In genomic region chr20:63854069-63854765, GRCh38 we compare ENCODE assay signal across 11 cellular contexts. TPM values are rescaled to one million over a fixed set of nuclear protein-coding genes. Genes with fewer than 3 reads are reported as not detected.
DNase-seq lines count a peak whose midpoint lies in the region; ATAC-seq, FAIRE-seq and TF ChIP-seq lines count a peak whose summit lies in the region.
"Had no signal": no experiment of that assay in that cellular context is flagged by ENCODE, and none has a peak within 500 bp of the region (broad histone marks: within the 10 kb centered on the region; RNA-seq: fewer than 3 reads in every experiment).

No MANE protein-coding gene starts in this region.

- H3K79me2 ChIP-seq in HepG2 (ENCODE audit: insufficient read depth, low read length) = no peaks in the 10 kb centered on the region

- no peak for TF ChIP-seq RAD21 in HepG2 (CRISPR knock-in tag; IDR thresholded peaks at IDR 0.05)

- H3K4me2 ChIP-seq in HepG2 (ENCODE audit: low read depth, low read length) = peak overlapping the region; percentile 93

- H3K36me3 ChIP-seq in ascending aorta (no peaks in the 10 kb centered on the region), HepG2 (replicated peaks in 1 of 2; ENCODE audit: control insufficient read depth in 1 of 2, insufficient read depth in 2 of 2, low read length in 2 of 2) (no peaks in the 10 kb centered on the region), subcutaneous abdominal adipose tissue (ENCODE audit: control insufficient read depth in 5 of 5, insufficient read depth in 5 of 5, low read length in 5 of 5) (no peaks in the 10 kb centered on the region)

- no peak for FAIRE-seq in HepG2 (lab: Jason Lieb, UNC)

- ATAC-seq in HepG2 (peak; percentile 36), HG03135 (IDR thresholded peaks at IDR 0.05; ENCODE audit: unreplicated experiment) (no peak)

- H4K20me1 ChIP-seq in HepG2 (ENCODE audit: insufficient read depth, low read length) = no peaks in the 10 kb centered on the region

- H3K4me3 ChIP-seq in ascending aorta = peak overlapping the region; percentile 25 to 39
- H3K4me3 ChIP-seq in HepG2 (replicated peaks in 1 of 3; ENCODE audit: insufficient read depth in 1 of 3, low read depth in 2 of 3, low read length in 3 of 3) = peak overlapping the region; percentile 60 to 83 (median 66)
- H3K4me3 ChIP-seq in subcutaneous abdominal adipose tissue (ENCODE audit: low read depth in 1 of 5, low read length in 5 of 5) = peak overlapping the region in 2 of 5 donors; percentile 29 to 42

- WGBS in HepG2 (ENCODE audit: low lambda C conversion rate) = 21% methylated on average over 6 of the region's 17 CpGs

- POLR2A ChIA-PET in HepG2 (lab: Yijun Ruan, JAX) = interaction anchor here (0.6 to 3.7 kb wide), 8 partner anchors 11 to 202 kb away, joined by 3 to 59 read pairs (median 6); partner anchors contain the start of genes ARFRP1, TPD52L2 and ZGPAT

- H2AFZ ChIP-seq in HepG2 (ENCODE audit: low read length) = no peak overlapping the region

- H3K9me3 ChIP-seq in ascending aorta (no peaks in the 10 kb centered on the region), HepG2 (ENCODE audit: low read length) (no peaks in the 10 kb centered on the region), subcutaneous abdominal adipose tissue (ENCODE audit: control insufficient read depth in 5 of 5, low read length in 5 of 5) (no peaks in the 10 kb centered on the region)

- H3K9ac ChIP-seq in HepG2 (ENCODE audit: insufficient read depth, low read depth, low read length) (peak overlapping the region; percentile 68), subcutaneous abdominal adipose tissue (ENCODE audit: low read length in 5 of 5) (peak overlapping the region in 2 of 5 donors; percentile 56 to 64)

- CTCF ChIA-PET in HepG2 (lab: Yijun Ruan, JAX; ENCODE audit: low intra/inter-chr PET ratio, low total read pairs) = no interaction called here

- intact Hi-C loops in ascending aorta (cut with DNase I) = no loop called here
- intact Hi-C loops in HepG2 (cut with micrococcal nuclease; ENCODE audit: unreplicated experiment) = no loop called here

- in situ Hi-C loops in HepG2 (cut with HindIII; ENCODE audit: extremely low pct_ligation_motif_present, low pct_unique_long_range_greater_than_20kb) = no loop called here

- H3K27ac ChIP-seq in ascending aorta (peak overlapping the region; percentile 40 to 69), HepG2 (ENCODE audit: extremely low read length, insufficient read depth, low read length) (no peak overlapping the region), subcutaneous abdominal adipose tissue (ENCODE audit: low read depth, low read length) (peak overlapping the region; percentile 54)

- no peak for TF ChIP-seq EP300 in HepG2 (IDR thresholded peaks at IDR 0.05; ENCODE audit: low read depth in 2 of 2, low read length in 2 of 2)
- peak; percentile 55; the same call in 1 of the 2 replicates for TF ChIP-seq EP300 in HepG2 (CRISPR knock-in tag; IDR thresholded peaks at IDR 0.05; ENCODE audit: borderline replicate concordance)

- peak; percentile 6 to 53; a peak in 1 of 4 replicates for TF ChIP-seq POLR2A in HepG2 (IDR thresholded peaks at IDR 0.05; ENCODE audit: insufficient read depth in 1 of 2, low read depth in 2 of 2, low read length in 2 of 2)

- DNase-seq in HK-2 (ENCODE audit: unreplicated experiment) (peak; percentile 52), ascending aorta (ENCODE audit: low spot score in 2 of 2) (no peak), HepG2 (ENCODE audit: low spot score) (no peak), NCI-H2227 (lab: John Stamatoyannopoulos, UW; ENCODE audit: unreplicated experiment) (no peak)
- DNase-seq in activated naive CD4-positive, alpha-beta T cell (lab: John Stamatoyannopoulos, UW) = no peak
- no peak for DNase-seq in activated CD4-positive, CD25-positive, alpha-beta regulatory T cell treated with anti-CD3 and anti-CD28 coated beads, Interleukin-2, amount 50 U/mL, for 72 hours
- DNase-seq: effector CD8-positive, alpha-beta T cell; NCI-H2227 treated with DMSO at 0.1 percent for 48 hours had no signal

- H3K27me3 ChIP-seq in ascending aorta (no peaks in the 10 kb centered on the region), HepG2 (ENCODE audit: control insufficient read depth in 1 of 2, insufficient read depth in 2 of 2, low read length in 2 of 2) (peaks cover 3 to 11% of the 10 kb centered on the region in 2 experiments; a peak in 4 of 5 replicates), subcutaneous abdominal adipose tissue (ENCODE audit: control insufficient read depth in 5 of 5, insufficient read depth in 4 of 5, low read length in 5 of 5) (peaks cover 0 to 39% (median 33%) of the 10 kb centered on the region in 5 donors)

- TF ChIP-seq CTCF in ascending aorta (IDR thresholded peaks at IDR 0.05) (no peak), HepG2 (CRISPR knock-in tag; IDR thresholded peaks at IDR 0.05) (0 out of 2 replicates have a peak, but pooled peaks have one; percentile 30)

- no TSS peak for BruUV-seq in HepG2 (replicated peaks; lab: Mats Ljungman, UMichigan)

- H3K4me1 ChIP-seq in ascending aorta (peaks cover 7 to 28% of the 10 kb centered on the region in 2 donors), HepG2 (ENCODE audit: insufficient read depth, low read length) (peaks cover 55% of the 10 kb centered on the region), subcutaneous abdominal adipose tissue (ENCODE audit: control insufficient read depth in 5 of 5, insufficient read depth in 5 of 5, low read length in 5 of 5) (peaks cover 12 to 70% (median 54%) of the 10 kb centered on the region in 5 donors)

RNA-seq across cellular contexts. Expression of gene ABHD16B, which starts 7.1 kb away (rescaled TPM):
- total RNA-seq in ascending aorta (not detected), HepG2 (2016; rRNA removed; fragmentation: Illumina TruSeq; extraction: Trizol) (not detected in 2 replicates)
- total RNA-seq in HepG2 (2016; cell fraction: cytosol; rRNA removed; fragmentation: Illumina TruSeq; extraction: Trizol; ENCODE audit: low read depth) = not detected in 2 replicates
- total RNA-seq in HepG2 (2016; cell fraction: insoluble cytoplasmic fraction; rRNA removed; fragmentation: Illumina TruSeq; extraction: Trizol) = not detected in 2 replicates
- not detected in 2 replicates for total RNA-seq in HepG2 (2016; cell fraction: membrane; rRNA removed; fragmentation: Illumina TruSeq; extraction: Trizol)
- not detected in 2 replicates for total RNA-seq in HepG2 (2016; cell fraction: nucleus; rRNA removed; fragmentation: Illumina TruSeq; extraction: Trizol)
- polyA plus RNA-seq in HepG2 (2011; rRNA removed) = not detected in 2 replicates
- not detected in 2 replicates for polyA plus RNA-seq in HepG2 (2011; cell fraction: cytosol; rRNA removed)
- polyA plus RNA-seq in HepG2 (2011; cell fraction: nucleus; rRNA removed) = not detected in 2 replicates
- polyA plus RNA-seq in HepG2 (2012) = not detected in 2 replicates
- polyA plus RNA-seq in HepG2 (2016; cell fraction: cytosol; fragmentation: Illumina TruSeq; extraction: Trizol; ENCODE audit: low read depth) = not detected in 2 replicates
- polyA plus RNA-seq in HepG2 (2016; cell fraction: insoluble cytoplasmic fraction; fragmentation: Illumina TruSeq; extraction: Trizol; ENCODE audit: low read depth) = not detected in 2 replicates
- not detected in 2 replicates for polyA plus RNA-seq in HepG2 (2016; cell fraction: membrane; fragmentation: Illumina TruSeq; extraction: Trizol; ENCODE audit: low read depth)
- polyA plus RNA-seq in HepG2 (2016; cell fraction: nucleus; fragmentation: Illumina TruSeq; extraction: Trizol; ENCODE audit: insufficient read depth, low read depth) = not detected in 2 replicates
- polyA minus RNA-seq in HepG2 (2011; rRNA and poly(A)+ RNA removed; ENCODE audit: low replicate concordance) = not detected in 2 replicates
- polyA minus RNA-seq in HepG2 (2011; cell fraction: cytosol; rRNA and poly(A)+ RNA removed) = not detected in 2 replicates
- not detected in 2 replicates for polyA minus RNA-seq in HepG2 (2011; cell fraction: nucleus; rRNA and poly(A)+ RNA removed)
- polyA plus RNA-seq: neural cell had no signal

RNA-seq across cellular contexts. Expression of gene TPD52L2, which starts 10.9 kb away (rescaled TPM):
- total RNA-seq in ascending aorta (161 TPM), HepG2 (2016; rRNA removed; fragmentation: Illumina TruSeq; extraction: Trizol) (156 and 187 TPM in 2 replicates)
- 17.3 and 18.9 TPM in 2 replicates for total RNA-seq in HepG2 (2016; cell fraction: cytosol; rRNA removed; fragmentation: Illumina TruSeq; extraction: Trizol; ENCODE audit: low read depth)
- 159 and 183 TPM in 2 replicates for total RNA-seq in HepG2 (2016; cell fraction: insoluble cytoplasmic fraction; rRNA removed; fragmentation: Illumina TruSeq; extraction: Trizol)
- total RNA-seq in HepG2 (2016; cell fraction: membrane; rRNA removed; fragmentation: Illumina TruSeq; extraction: Trizol) = 68.0 and 74.8 TPM in 2 replicates
- total RNA-seq in HepG2 (2016; cell fraction: nucleus; rRNA removed; fragmentation: Illumina TruSeq; extraction: Trizol) = 80.6 and 85.7 TPM in 2 replicates
- polyA plus RNA-seq in HepG2 (2011; rRNA removed) = 184 and 198 TPM in 2 replicates
- polyA plus RNA-seq in HepG2 (2011; cell fraction: cytosol; rRNA removed) = 197 and 204 TPM in 2 replicates
- 163 and 169 TPM in 2 replicates for polyA plus RNA-seq in HepG2 (2011; cell fraction: nucleus; rRNA removed)
- polyA plus RNA-seq in HepG2 (2012) = 96.3 and 115 TPM in 2 replicates
- polyA plus RNA-seq in HepG2 (2016; cell fraction: cytosol; fragmentation: Illumina TruSeq; extraction: Trizol; ENCODE audit: low read depth) = 18.7 and 19.4 TPM in 2 replicates
- 188 and 207 TPM in 2 replicates for polyA plus RNA-seq in HepG2 (2016; cell fraction: insoluble cytoplasmic fraction; fragmentation: Illumina TruSeq; extraction: Trizol; ENCODE audit: low read depth)
- 59.6 and 59.7 TPM in 2 replicates for polyA plus RNA-seq in HepG2 (2016; cell fraction: membrane; fragmentation: Illumina TruSeq; extraction: Trizol; ENCODE audit: low read depth)
- 162 and 173 TPM in 2 replicates for polyA plus RNA-seq in HepG2 (2016; cell fraction: nucleus; fragmentation: Illumina TruSeq; extraction: Trizol; ENCODE audit: insufficient read depth, low read depth)
- 128 and 150 TPM in 2 replicates for polyA minus RNA-seq in HepG2 (2011; rRNA and poly(A)+ RNA removed; ENCODE audit: low replicate concordance)
- polyA minus RNA-seq in HepG2 (2011; cell fraction: cytosol; rRNA and poly(A)+ RNA removed) = 114 and 118 TPM in 2 replicates
- 47.3 and 56.6 TPM in 2 replicates for polyA minus RNA-seq in HepG2 (2011; cell fraction: nucleus; rRNA and poly(A)+ RNA removed)

RNA-seq across cellular contexts. Expression of gene ZBTB46, which starts 23.2 kb away (rescaled TPM):
- total RNA-seq in ascending aorta (39.5 TPM), HepG2 (2016; rRNA removed; fragmentation: Illumina TruSeq; extraction: Trizol) (10.9 and 13.5 TPM in 2 replicates)
- 74.9 and 80.6 TPM in 2 replicates for total RNA-seq in HepG2 (2016; cell fraction: cytosol; rRNA removed; fragmentation: Illumina TruSeq; extraction: Trizol; ENCODE audit: low read depth)
- 10.9 and 15.4 TPM in 2 replicates for total RNA-seq in HepG2 (2016; cell fraction: insoluble cytoplasmic fraction; rRNA removed; fragmentation: Illumina TruSeq; extraction: Trizol)
- 51.8 and 55.2 TPM in 2 replicates for total RNA-seq in HepG2 (2016; cell fraction: membrane; rRNA removed; fragmentation: Illumina TruSeq; extraction: Trizol)
- total RNA-seq in HepG2 (2016; cell fraction: nucleus; rRNA removed; fragmentation: Illumina TruSeq; extraction: Trizol) = 8.7 and 9.2 TPM in 2 replicates
- polyA plus RNA-seq in HepG2 (2011; rRNA removed) = 1.6 and 2.7 TPM in 2 replicates
- 1.6 and 2.0 TPM in 2 replicates for polyA plus RNA-seq in HepG2 (2011; cell fraction: cytosol; rRNA removed)
- polyA plus RNA-seq in HepG2 (2011; cell fraction: nucleus; rRNA removed) = 7.2 and 7.6 TPM in 2 replicates
- polyA plus RNA-seq in HepG2 (2012) = 3.8 and 5.3 TPM in 2 replicates
- 0.45 and 0.85 TPM in 2 replicates for polyA plus RNA-seq in HepG2 (2016; cell fraction: cytosol; fragmentation: Illumina TruSeq; extraction: Trizol; ENCODE audit: low read depth)
- 3.9 and 4.2 TPM in 2 replicates for polyA plus RNA-seq in HepG2 (2016; cell fraction: insoluble cytoplasmic fraction; fragmentation: Illumina TruSeq; extraction: Trizol; ENCODE audit: low read depth)
- polyA plus RNA-seq in HepG2 (2016; cell fraction: membrane; fragmentation: Illumina TruSeq; extraction: Trizol; ENCODE audit: low read depth) = 1.4 and 1.5 TPM in 2 replicates
- polyA plus RNA-seq in HepG2 (2016; cell fraction: nucleus; fragmentation: Illumina TruSeq; extraction: Trizol; ENCODE audit: insufficient read depth, low read depth) = 7.1 and 7.5 TPM in 2 replicates
- polyA minus RNA-seq in HepG2 (2011; rRNA and poly(A)+ RNA removed; ENCODE audit: low replicate concordance) = 18.8 and 33.6 TPM in 2 replicates
- 8.3 and 9.0 TPM in 2 replicates for polyA minus RNA-seq in HepG2 (2011; cell fraction: cytosol; rRNA and poly(A)+ RNA removed)
- polyA minus RNA-seq in HepG2 (2011; cell fraction: nucleus; rRNA and poly(A)+ RNA removed) = 5.4 and 9.1 TPM in 2 replicates

RNA-seq across cellular contexts. Expression of gene DNAJC5, which starts 40.7 kb away (rescaled TPM):
- total RNA-seq in ascending aorta = 42.9 TPM
- 54.3 and 64.5 TPM in 2 replicates for total RNA-seq in HepG2 (2016; rRNA removed; fragmentation: Illumina TruSeq; extraction: Trizol)
- total RNA-seq in HepG2 (2016; cell fraction: cytosol; rRNA removed; fragmentation: Illumina TruSeq; extraction: Trizol; ENCODE audit: low read depth) = 11.9 and 12.0 TPM in 2 replicates
- total RNA-seq in HepG2 (2016; cell fraction: insoluble cytoplasmic fraction; rRNA removed; fragmentation: Illumina TruSeq; extraction: Trizol) = 48.4 and 65.4 TPM in 2 replicates
- total RNA-seq in HepG2 (2016; cell fraction: membrane; rRNA removed; fragmentation: Illumina TruSeq; extraction: Trizol) = 20.9 and 21.3 TPM in 2 replicates
- 36.9 and 44.3 TPM in 2 replicates for total RNA-seq in HepG2 (2016; cell fraction: nucleus; rRNA removed; fragmentation: Illumina TruSeq; extraction: Trizol)
- 42.8 and 51.8 TPM in 2 replicates for polyA plus RNA-seq in HepG2 (2011; rRNA removed)
- polyA plus RNA-seq in HepG2 (2011; cell fraction: cytosol; rRNA removed) = 50.7 and 53.5 TPM in 2 replicates
- polyA plus RNA-seq in HepG2 (2011; cell fraction: nucleus; rRNA removed) = 53.1 and 56.7 TPM in 2 replicates
- polyA plus RNA-seq in HepG2 (2012) = 35.9 and 42.1 TPM in 2 replicates
- polyA plus RNA-seq in HepG2 (2016; cell fraction: cytosol; fragmentation: Illumina TruSeq; extraction: Trizol; ENCODE audit: low read depth) = 6.9 and 7.7 TPM in 2 replicates
- polyA plus RNA-seq in HepG2 (2016; cell fraction: insoluble cytoplasmic fraction; fragmentation: Illumina TruSeq; extraction: Trizol; ENCODE audit: low read depth) = 37.7 and 43.6 TPM in 2 replicates
- polyA plus RNA-seq in HepG2 (2016; cell fraction: membrane; fragmentation: Illumina TruSeq; extraction: Trizol; ENCODE audit: low read depth) = 11.5 and 11.7 TPM in 2 replicates
- 52.1 and 53.7 TPM in 2 replicates for polyA plus RNA-seq in HepG2 (2016; cell fraction: nucleus; fragmentation: Illumina TruSeq; extraction: Trizol; ENCODE audit: insufficient read depth, low read depth)
- polyA minus RNA-seq in HepG2 (2011; rRNA and poly(A)+ RNA removed; ENCODE audit: low replicate concordance) = 45.9 and 137 TPM in 2 replicates
- polyA minus RNA-seq in HepG2 (2011; cell fraction: cytosol; rRNA and poly(A)+ RNA removed) = 49.8 and 50.2 TPM in 2 replicates
- polyA minus RNA-seq in HepG2 (2011; cell fraction: nucleus; rRNA and poly(A)+ RNA removed) = 27.8 and 28.3 TPM in 2 replicates
